1 cellular context compared by ENCODE assay signal in genomic region chr14:71433303-71433702, GRCh38.
TF ChIP-seq lines count a peak whose summit lies in the region.

No MANE protein-coding gene starts in this region.

TF ChIP-seq in GM12878, 131 proteins besides CTCF, POLR2A, EP300 and RAD21 (continued from another document):
- TF ChIP-seq IRF5 (IDR thresholded peaks at IDR 0.05; ENCODE audit: borderline replicate concordance) (no peak), JUNB (IDR thresholded peaks at IDR 0.05) (no peak), BHLHE40 (IDR thresholded peaks at IDR 0.05; ENCODE audit: borderline replicate concordance in 1 of 2, low read depth in 2 of 2, low read length in 1 of 2) (no peak), SREBF1 (IDR thresholded peaks at IDR 0.05; ENCODE audit: low read length) (no peak), DPF2 (IDR thresholded peaks at IDR 0.05) (no peak)
